In genomic region chr18:24126155-24126947, GRCh38 we compare ENCODE assay signal across 16 cellular contexts. TPM values are rescaled to one million over a fixed set of nuclear protein-coding genes. Genes with fewer than 3 reads are reported as not detected.
DNase-seq lines count a peak whose midpoint lies in the region; ATAC-seq and TF ChIP-seq lines count a peak whose summit lies in the region.
"Had no signal": no experiment of that assay in that cellular context is flagged by ENCODE, and none has a peak within 500 bp of the region (broad histone marks: within the 10 kb centered on the region; RNA-seq: fewer than 3 reads in every experiment).

No MANE protein-coding gene starts in this region.

- DNase-seq in DMS53 (lab: John Stamatoyannopoulos, UW): peak; percentile 18
- no peak for DNase-seq in DMS53 treated with DMSO at 0.1 percent for 48 hours (lab: John Stamatoyannopoulos, UW; ENCODE audit: unreplicated experiment)
- peak; percentile 44 for DNase-seq in DMS79 (lab: John Stamatoyannopoulos, UW)
- DNase-seq in NCI-H69 (lab: John Stamatoyannopoulos, UW): peak; percentile 24
- DNase-seq in fibroblast of villous mesenchyme (ENCODE audit: low read depth): peak; percentile 9
- no peak for DNase-seq in NCI-H187 (lab: John Stamatoyannopoulos, UW)
- DNase-seq: activated naive CD4-positive, alpha-beta T cell treated with anti-CD3 and anti-CD28 coated beads, Interleukin-2, amount 50 U/mL, for 16 hours; body of pancreas; C1 segment of cervical spinal cord; colonic mucosa; DMS 273 treated with DMSO at 0.1 percent for 48 hours; left ventricle myocardium inferior; NCI-H1694 treated with DMSO at 0.1 percent for 48 hours had no signal

- H3K4me3 ChIP-seq in fibroblast of villous mesenchyme (ENCODE audit: low read depth, low read length): no peak overlapping the region
- H3K4me3 ChIP-seq: body of pancreas, colonic mucosa, gastroesophageal sphincter, left ventricle myocardium inferior had no signal

- no peak for TF ChIP-seq CTCF in fibroblast of villous mesenchyme (IDR thresholded peaks at IDR 0.05; ENCODE audit: insufficient read depth, low read depth, low read length)

- no peak for ATAC-seq in GM19324 (IDR thresholded peaks at IDR 0.05; ENCODE audit: low FRiP score, unreplicated experiment)
- no peak for ATAC-seq in HG03139 (IDR thresholded peaks at IDR 0.05; ENCODE audit: unreplicated experiment)
- ATAC-seq: body of pancreas, gastroesophageal sphincter had no signal

RNA-seq across cellular contexts. Expression of gene CABYR, which starts 12.5 kb away (rescaled TPM):
- total RNA-seq in fibroblast of villous mesenchyme: 6.4 and 20.3 TPM in 2 replicates
- total RNA-seq: left ventricle myocardium inferior had no signal

Comparison
In these comparisons a context has a peak if more than half of its experiments do, and no peak if none do; other contexts are left out.
1. DNase-seq: peak in DMS53 (single experiment), DMS79 (single experiment), NCI-H69 (single experiment) and fibroblast of villous mesenchyme (single experiment); none in DMS53 treated with DMSO at 0.1 percent for 48 hours (single experiment) and NCI-H187 (0 of 2).